Comparison of ENCODE assay signal across 17 cellular contexts in genomic region chr1:24888971-24889670, GRCh38. TPM values are rescaled to one million over a fixed set of nuclear protein-coding genes. Genes with fewer than 3 reads are reported as not detected.
DNase-seq lines count a peak whose midpoint lies in the region; ATAC-seq and TF ChIP-seq lines count a peak whose summit lies in the region.
"Had no signal": no experiment of that assay in that cellular context is flagged by ENCODE, and none has a peak within 500 bp of the region (broad histone marks: within the 10 kb centered on the region; RNA-seq: fewer than 3 reads in every experiment).

No MANE protein-coding gene starts in this region.

- H3K27me3 ChIP-seq in PC-3 (ENCODE audit: low read length), result peaks cover 1% of the 10 kb centered on the region; the same call in 1 of the 2 replicates
- H3K27me3 ChIP-seq: hepatocyte had no signal

- no TSS peak for BruUV-seq in PC-3 (replicated peaks; lab: Mats Ljungman, UMichigan)

- H3K4me2 ChIP-seq in PC-3 (ENCODE audit: low read length), result no peak overlapping the region
- H3K4me2 ChIP-seq: hepatocyte, PC-9 had no signal

- CTCF ChIA-PET in PC-3 (lab: Charles Lee), result no interaction called here
- CTCF ChIA-PET in activated CD4-positive, alpha-beta memory T cell treated with anti-CD3 and anti-CD28 coated beads, Interleukin-2, amount 10 ng/mL, durations not matched to agents 7 days and 5 days (lab: Charles Lee), result no interaction called here

- no peak overlapping the region for H3K4me3 Mint-ChIP-seq in activated CD4-positive, alpha-beta memory T cell treated with anti-CD3 and anti-CD28 coated beads, Interleukin-2, amount 10 ng/mL, durations not matched to agents 7 days and 5 days
- H3K4me3 Mint-ChIP-seq: activated CD4-positive, alpha-beta memory T cell treated with anti-CD3 and anti-CD28 coated beads for 36 hours; brain; CD8-positive, alpha-beta T cell had no signal

- H3K36me3 ChIP-seq in PC-3 (ENCODE audit: low read depth, low read length) (no peaks in the 10 kb centered on the region), mesodermal cell (ENCODE audit: control insufficient read depth, insufficient read depth, low read length) (no peaks in the 10 kb centered on the region)
- H3K36me3 ChIP-seq: prostate gland had no signal

- H3K4me3 ChIP-seq in PC-3 (ENCODE audit: low read length) (no peak overlapping the region), mesodermal cell (ENCODE audit: extremely low read depth, insufficient read depth, low read length, poor library complexity, severe bottlenecking) (no peak overlapping the region)
- H3K4me3 ChIP-seq: hepatocyte, PC-9, prostate gland had no signal

- POLR2A ChIA-PET in PC-3 (lab: Charles Lee; ENCODE audit: unreplicated experiment), result no interaction called here
- POLR2A ChIA-PET in activated CD4-positive, alpha-beta memory T cell treated with anti-CD3 and anti-CD28 coated beads, Interleukin-2, amount 10 ng/mL, durations not matched to agents 7 days and 5 days (lab: Charles Lee), result interaction anchor here (1.1 kb wide), 1 partner anchor 9 kb away, joined by 4 read pairs; no protein-coding TSS in a partner anchor

- no peaks in the 10 kb centered on the region for H3F3A ChIP-seq in PC-3 (ENCODE audit: low read length, unreplicated experiment)

- intact Hi-C loops in PC-3 (cut with micrococcal nuclease), result no loop called here

- H3K9ac ChIP-seq in PC-3 (ENCODE audit: low read length), result no peak overlapping the region

- H3K4me1 Mint-ChIP-seq in activated CD4-positive, alpha-beta memory T cell treated with anti-CD3 and anti-CD28 coated beads, Interleukin-2, amount 10 ng/mL, durations not matched to agents 7 days and 5 days, result no peaks in the 10 kb centered on the region
- H3K4me1 Mint-ChIP-seq: brain had no signal

- H3K27ac Mint-ChIP-seq in activated CD4-positive, alpha-beta memory T cell treated with anti-CD3 and anti-CD28 coated beads, Interleukin-2, amount 10 ng/mL, durations not matched to agents 7 days and 5 days, result no peak overlapping the region
- H3K27ac Mint-ChIP-seq: activated CD4-positive, alpha-beta memory T cell treated with anti-CD3 and anti-CD28 coated beads for 36 hours; brain; CD8-positive, alpha-beta T cell had no signal

- H3K36me3 Mint-ChIP-seq in activated CD4-positive, alpha-beta memory T cell treated with anti-CD3 and anti-CD28 coated beads, Interleukin-2, amount 10 ng/mL, durations not matched to agents 7 days and 5 days (ENCODE audit: low read depth), result peaks cover 14% of the 10 kb centered on the region

- peaks cover 22% of the 10 kb centered on the region for H3K9me3 Mint-ChIP-seq in activated CD4-positive, alpha-beta memory T cell treated with anti-CD3 and anti-CD28 coated beads, Interleukin-2, amount 10 ng/mL, durations not matched to agents 7 days and 5 days

- ATAC-seq in PC-3, result no peak
- ATAC-seq: CD8-positive, alpha-beta T cell had no signal

- 92 to 100% methylated on average over 1 to 2 of the region's 4 CpGs for WGBS in mesodermal cell (ENCODE audit: insufficient coverage in 2 of 2), 2 experiments

- H2AFZ ChIP-seq in PC-3 (ENCODE audit: low read length), result no peak overlapping the region
- H2AFZ ChIP-seq: hepatocyte, PC-9 had no signal

- H3K27ac ChIP-seq in PC-3 (ENCODE audit: low read length) (no peak overlapping the region), mesodermal cell (ENCODE audit: low read depth, low read length, severe bottlenecking) (peak overlapping the region; percentile 16)
- H3K27ac ChIP-seq: hepatocyte, PC-9, prostate gland had no signal

- no peaks in the 10 kb centered on the region for H3K9me2 ChIP-seq in PC-3 (replicated peaks; ENCODE audit: low read length)

- TF ChIP-seq CTCF in PC-3 (conservative IDR thresholded peaks at IDR 0.05; ENCODE audit: low read depth, low read length), result no peak

- H3K4me1 ChIP-seq in PC-3 (ENCODE audit: insufficient read depth, low read length), result no peaks in the 10 kb centered on the region
- H3K4me1 ChIP-seq in mesodermal cell (ENCODE audit: control insufficient read depth, insufficient read depth, low read length, poor library complexity, severe bottlenecking), result peaks cover 3% of the 10 kb centered on the region
- H3K4me1 ChIP-seq: prostate gland had no signal

- no peaks in the 10 kb centered on the region for H4K20me1 ChIP-seq in PC-3 (ENCODE audit: low read length)

- H3K79me2 ChIP-seq in PC-3 (ENCODE audit: low read length), result no peaks in the 10 kb centered on the region
- H3K79me2 ChIP-seq: hepatocyte had no signal

- peaks cover 15% of the 10 kb centered on the region for H3K27me3 Mint-ChIP-seq in activated CD4-positive, alpha-beta memory T cell treated with anti-CD3 and anti-CD28 coated beads, Interleukin-2, amount 10 ng/mL, durations not matched to agents 7 days and 5 days
- H3K27me3 Mint-ChIP-seq: activated CD4-positive, alpha-beta memory T cell treated with anti-CD3 and anti-CD28 coated beads for 36 hours had no signal

- H3K9me3 ChIP-seq in PC-3 (ENCODE audit: low read length) (no peaks in the 10 kb centered on the region), mesodermal cell (ENCODE audit: control insufficient read depth, low read length) (peaks cover 17% of the 10 kb centered on the region)
- H3K9me3 ChIP-seq: prostate gland had no signal

- DNase-seq in GM04503 (ENCODE audit: low read depth) (peak; percentile 75), PC-3 (peak; percentile 30), epidermal melanocyte (ENCODE audit: insufficient read length, low spot score) (peak; percentile 23), NCI-H1092 treated with DMSO at 0.1 percent for 48 hours (lab: John Stamatoyannopoulos, UW) (no peak), KG1 (lab: John Stamatoyannopoulos, UW) (no peak)
- DNase-seq in activated CD4-positive, alpha-beta memory T cell treated with anti-CD3 and anti-CD28 coated beads, Interleukin-2, amount 10 ng/mL, durations not matched to agents 7 days and 5 days, result no peak
- no peak for DNase-seq in stimulated activated CD4-positive, alpha-beta T cell treated with anti-CD3 and anti-CD28 coated beads, Interleukin-12 subunit alpha, Interleukin-12 subunit beta, amount 100 ng/mL, for 4 hours
- DNase-seq: NCI-H187; NCI-H524 treated with DMSO at 0.1 percent for 48 hours; PC-9; stimulated activated CD4-positive, alpha-beta T cell treated with anti-CD3 and anti-CD28 coated beads, Interleukin-15, amount 100 ng/mL, for 24 hours had no signal

RNA-seq across cellular contexts. Expression of gene RUNX3, which starts 41.0 kb away (rescaled TPM):
- 2.8 and 3.7 TPM in 2 replicates for total RNA-seq in PC-3 (2014; rRNA removed)
- polyA plus RNA-seq in mesodermal cell (2013, experiment 1 of 2), result 4.4 TPM
- 2.8 TPM for polyA plus RNA-seq in mesodermal cell (2013, experiment 2 of 2)
- 100 to 1,000 TPM; 177 to 183 TPM for total RNA-seq in activated CD4-positive, alpha-beta memory T cell treated with anti-CD3 and anti-CD28 coated beads, Interleukin-2, amount 10 ng/mL, durations not matched to agents 7 days and 5 days
- total RNA-seq: PC-9 had no signal

Comparison
In these comparisons a context has a peak if more than half of its experiments do, and no peak if none do; other contexts are left out.
1. DNase-seq: peak in GM04503 (single experiment), PC-3 (single experiment) and epidermal melanocyte (single experiment); none in NCI-H1092 treated with DMSO at 0.1 percent for 48 hours (single experiment), activated CD4-positive, alpha-beta memory T cell treated with anti-CD3 and anti-CD28 coated beads, Interleukin-2, amount 10 ng/mL, durations not matched to agents 7 days and 5 days (single experiment), KG1 (single experiment) and stimulated activated CD4-positive, alpha-beta T cell treated with anti-CD3 and anti-CD28 coated beads, Interleukin-12 subunit alpha, Interleukin-12 subunit beta, amount 100 ng/mL, for 4 hours (single experiment).
2. RNA of gene RUNX3, which starts 41.0 kb away (total RNA-seq): 177 to 183 TPM in activated CD4-positive, alpha-beta memory T cell treated with anti-CD3 and anti-CD28 coated beads, Interleukin-2, amount 10 ng/mL, durations not matched to agents 7 days and 5 days; 2.8 to 3.7 TPM in PC-3; every median in the first group is over 10 times any median in the second.